ENCODE assay signal across 17 cellular contexts in genomic region chr9:7300484-7300883, GRCh38.
A peak's percentile ranks its signal among the peaks of the same experiment; 100 is the strongest.
DNase-seq lines count a peak whose midpoint lies in the region; ATAC-seq and TF ChIP-seq lines count a peak whose summit lies in the region.
"Had no signal": no experiment of that assay in that cellular context is flagged by ENCODE, and none has a peak within 500 bp of the region (broad histone marks: within the 10 kb centered on the region; RNA-seq: fewer than 3 reads in every experiment).

No MANE protein-coding gene starts in this region.

- H3K27ac ChIP-seq in testis: no peak overlapping the region
- H3K27ac ChIP-seq: heart left ventricle had no signal

- DNase-seq in NCI-H774 (lab: John Stamatoyannopoulos, UW): no peak
- no peak for DNase-seq in NCI-H2029 treated with DMSO at 0.1 percent for 48 hours (lab: John Stamatoyannopoulos, UW)
- no peak for DNase-seq in activated CD4-positive, alpha-beta T cell treated with anti-CD3 and anti-CD28 coated beads for 48 hours
- DNase-seq in testis: no peak
- DNase-seq: activated CD4-positive, alpha-beta memory T cell treated with anti-CD3 and anti-CD28 coated beads, Interleukin-2, amount 10 ng/mL, durations not matched to agents 7 days and 5 days; erythroblast; heart left ventricle; Karpas-422; NCI-H146; occipital lobe; substantia nigra had no signal

- H3K36me3 ChIP-seq in testis (ENCODE audit: low read depth, missing control alignments): no peaks in the 10 kb centered on the region
- H3K36me3 ChIP-seq: heart left ventricle had no signal

- no peaks in the 10 kb centered on the region for H3K4me1 ChIP-seq in testis

- H3K27me3 ChIP-seq in testis: no peaks in the 10 kb centered on the region
- H3K27me3 ChIP-seq: heart left ventricle had no signal

- ATAC-seq in GM18511 (IDR thresholded peaks at IDR 0.05; ENCODE audit: unreplicated experiment): peak; percentile 50
- ATAC-seq in GM21390 (IDR thresholded peaks at IDR 0.05; ENCODE audit: unreplicated experiment): peak; percentile 24
- ATAC-seq in HG02938 (IDR thresholded peaks at IDR 0.05; ENCODE audit: unreplicated experiment): peak; percentile 51
- peak; percentile 35 for ATAC-seq in HG03521 (IDR thresholded peaks at IDR 0.05; ENCODE audit: unreplicated experiment)
- ATAC-seq: activated T-helper 17 cell treated with anti-CD3 and anti-CD28 coated beads, Interleukin-2, amount 50 U/mL, for 72 hours; heart left ventricle had no signal

- intact Hi-C loops in testis (cut with DNase I; ENCODE audit: low total_unique reads): no loop called here

- WGBS in testis, 2 donors: 85 to 89% methylated on average over 2 to 3 of the region's 3 CpGs

- no peak for TF ChIP-seq CTCF in testis (IDR thresholded peaks at IDR 0.05)

- no peak for TF ChIP-seq POLR2A in testis (IDR thresholded peaks at IDR 0.05)

- no peaks in the 10 kb centered on the region for H3K9me3 ChIP-seq in testis
- H3K9me3 ChIP-seq: heart left ventricle had no signal

- H3K4me3 ChIP-seq in testis: no peak overlapping the region
- H3K4me3 ChIP-seq: heart left ventricle, smooth muscle cell had no signal
